In the genomic region with DNA sequence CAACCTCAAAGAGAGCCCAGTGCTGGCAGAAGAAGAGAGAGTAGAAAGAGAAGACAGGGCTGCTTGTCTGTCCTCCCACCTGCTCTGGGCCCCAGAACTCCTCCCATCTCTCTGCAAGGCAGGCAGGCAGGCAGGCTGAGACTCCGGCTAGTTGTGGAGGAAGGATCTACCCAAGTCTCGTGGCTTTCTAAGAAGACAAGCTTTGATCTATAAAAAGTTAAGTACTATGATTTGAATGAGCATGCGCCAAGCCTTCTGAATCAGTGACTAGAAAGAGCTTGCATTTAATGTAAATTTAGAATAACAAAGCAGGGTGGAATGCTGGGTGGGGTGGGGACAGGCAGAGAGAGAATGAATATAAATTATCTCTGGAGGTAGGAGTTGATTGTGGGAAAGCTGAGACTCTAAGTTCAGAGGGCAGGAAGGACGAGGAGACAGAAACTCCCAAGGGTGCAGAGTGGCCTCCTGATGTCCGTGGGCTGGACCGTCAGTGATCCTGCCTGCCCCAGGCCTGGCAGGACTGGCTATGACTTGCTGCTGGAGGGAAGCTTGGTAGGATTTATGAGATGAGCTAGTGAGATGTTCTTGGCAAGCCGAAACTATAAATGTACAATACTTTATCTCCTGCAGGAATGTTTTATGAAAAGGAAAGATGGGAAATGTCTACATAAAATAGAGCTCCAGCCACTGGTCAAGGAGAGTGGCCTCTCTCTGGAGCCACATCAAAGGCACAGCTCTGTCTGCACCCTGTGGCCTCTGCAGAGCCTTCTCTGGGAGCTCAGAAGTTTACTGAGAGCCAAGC, we compare ENCODE assay signal across 15 cellular contexts.
DNase-seq lines count a peak whose midpoint lies in the region; TF ChIP-seq lines count a peak whose summit lies in the region.
"Had no signal": no experiment of that assay in that cellular context is flagged by ENCODE, and none has a peak within 500 bp of the region (broad histone marks: within the 10 kb centered on the region; RNA-seq: fewer than 3 reads in every experiment).

No MANE protein-coding gene starts in this region.

- no peaks in the 10 kb centered on the region for H3K27me3 Mint-ChIP-seq in activated CD4-positive, alpha-beta memory T cell treated with anti-CD3 and anti-CD28 coated beads for 36 hours

- TF ChIP-seq EP300 in ovary (IDR thresholded peaks at IDR 0.05) = no peak

- no peaks in the 10 kb centered on the region for H3K9me3 ChIP-seq in NT2/D1 (ENCODE audit: insufficient read depth, low read length)
- H3K9me3 ChIP-seq in ovary = no peaks in the 10 kb centered on the region
- H3K9me3 ChIP-seq: BE2C had no signal

- H3K4me1 ChIP-seq in NT2/D1 (ENCODE audit: insufficient read depth, insufficient read length) (peaks cover 2% of the 10 kb centered on the region), ovary (ENCODE audit: insufficient read depth) (peaks cover 17% of the 10 kb centered on the region)
- H3K4me1 ChIP-seq: BE2C had no signal

- H3K9ac ChIP-seq in NT2/D1 (ENCODE audit: insufficient read length, low read depth) = no peak overlapping the region

- no peaks in the 10 kb centered on the region for H3K9me3 Mint-ChIP-seq in activated CD4-positive, alpha-beta memory T cell treated with anti-CD3 and anti-CD28 coated beads for 36 hours

- no peak for TF ChIP-seq POLR2A in ovary (IDR thresholded peaks at IDR 0.05)

- CTCF ChIA-PET in activated CD4-positive, alpha-beta memory T cell treated with anti-CD3 and anti-CD28 coated beads for 36 hours (lab: Charles Lee) = interaction anchor here (0.6 kb wide), 1 partner anchor 724 kb away, joined by 4 read pairs; no protein-coding TSS in a partner anchor

- peaks cover 8% of the 10 kb centered on the region for H3K4me1 Mint-ChIP-seq in activated CD4-positive, alpha-beta memory T cell treated with anti-CD3 and anti-CD28 coated beads for 36 hours (ENCODE audit: low read depth)

- intact Hi-C loops in ovary (cut with DNase I) = no loop called here
- intact Hi-C loops in activated CD4-positive, alpha-beta memory T cell treated with anti-CD3 and anti-CD28 coated beads for 36 hours (cut with micrococcal nuclease) = no loop called here

- no peak overlapping the region for H3K27ac Mint-ChIP-seq in activated CD4-positive, alpha-beta memory T cell treated with anti-CD3 and anti-CD28 coated beads for 36 hours

- WGBS in ovary, 3 donors = 11 to 20% (median 14%) methylated on average over 7 of the region's 7 CpGs

- no peak overlapping the region for H3K4me3 ChIP-seq in NT2/D1 (ENCODE audit: insufficient read length, low read depth)
- H3K4me3 ChIP-seq in ovary = no peak overlapping the region
- H3K4me3 ChIP-seq in coronary artery = no peak overlapping the region
- H3K4me3 ChIP-seq: K562 had no signal

- H3K27ac ChIP-seq in ovary (peak overlapping the region in 1 of 2 donors; percentile 46), coronary artery (no peak overlapping the region)

- H3K36me3 Mint-ChIP-seq in activated CD4-positive, alpha-beta memory T cell treated with anti-CD3 and anti-CD28 coated beads for 36 hours = peaks cover 4% of the 10 kb centered on the region

- TF ChIP-seq CTCF in ovary (IDR thresholded peaks at IDR 0.05) (no peak), coronary artery (IDR thresholded peaks at IDR 0.05) (no peak)

- peak; percentile 75 for DNase-seq in COLO829 (ENCODE audit: low spot score)
- peak; percentile 64 for DNase-seq in NT2/D1 (ENCODE audit: low read depth, low spot score)
- DNase-seq in foreskin melanocyte = peak; percentile 34
- DNase-seq in ovary = peak in 4 of 5 donors; percentile 52 to 79 (median 67)
- no peak for DNase-seq in coronary artery (ENCODE audit: low spot score)
- no peak for DNase-seq in superior temporal gyrus (ENCODE audit: extremely low spot score)
- no peak for DNase-seq in activated CD4-positive, alpha-beta memory T cell treated with anti-CD3 and anti-CD28 coated beads for 36 hours
- no peak for DNase-seq in activated CD8-positive, alpha-beta memory T cell treated with anti-CD3 and anti-CD28 coated beads for 24 hours
- DNase-seq: activated T-cell treated with anti-CD3 and anti-CD28 coated beads, Interleukin-2, amount 50 U/mL, for 1 hour; BE2C; effector CD4-positive, alpha-beta T cell; glutamatergic neuron; NCI-H187; stimulated activated CD4-positive, alpha-beta T cell treated with anti-CD3 and anti-CD28 coated beads, Interleukin-4, amount 100 ng/mL, for 4 hours had no signal

- no peak overlapping the region for H3K4me3 Mint-ChIP-seq in activated CD4-positive, alpha-beta memory T cell treated with anti-CD3 and anti-CD28 coated beads for 36 hours

- H3K27me3 ChIP-seq in NT2/D1 (ENCODE audit: insufficient read depth, insufficient read length) (peaks cover 9% of the 10 kb centered on the region), ovary (no peaks in the 10 kb centered on the region)
- H3K27me3 ChIP-seq: BE2C had no signal

- POLR2A ChIA-PET in activated CD4-positive, alpha-beta memory T cell treated with anti-CD3 and anti-CD28 coated beads for 36 hours (lab: Charles Lee) = no interaction called here

- H3K36me3 ChIP-seq in NT2/D1 (ENCODE audit: insufficient read depth, insufficient read length, low read length) (no peaks in the 10 kb centered on the region), ovary (no peaks in the 10 kb centered on the region)
- H3K36me3 ChIP-seq: BE2C had no signal

Comparison
In these comparisons a context has a peak if more than half of its experiments do, and no peak if none do; other contexts are left out.
1. DNase-seq: peak in COLO829 (single experiment), NT2/D1 (single experiment), foreskin melanocyte (single experiment) and ovary (4 of 5); none in coronary artery (single experiment), superior temporal gyrus (single experiment), activated CD4-positive, alpha-beta memory T cell treated with anti-CD3 and anti-CD28 coated beads for 36 hours (single experiment) and activated CD8-positive, alpha-beta memory T cell treated with anti-CD3 and anti-CD28 coated beads for 24 hours (single experiment).